ENCODE assay signal across 8 cellular contexts in the genomic region with DNA sequence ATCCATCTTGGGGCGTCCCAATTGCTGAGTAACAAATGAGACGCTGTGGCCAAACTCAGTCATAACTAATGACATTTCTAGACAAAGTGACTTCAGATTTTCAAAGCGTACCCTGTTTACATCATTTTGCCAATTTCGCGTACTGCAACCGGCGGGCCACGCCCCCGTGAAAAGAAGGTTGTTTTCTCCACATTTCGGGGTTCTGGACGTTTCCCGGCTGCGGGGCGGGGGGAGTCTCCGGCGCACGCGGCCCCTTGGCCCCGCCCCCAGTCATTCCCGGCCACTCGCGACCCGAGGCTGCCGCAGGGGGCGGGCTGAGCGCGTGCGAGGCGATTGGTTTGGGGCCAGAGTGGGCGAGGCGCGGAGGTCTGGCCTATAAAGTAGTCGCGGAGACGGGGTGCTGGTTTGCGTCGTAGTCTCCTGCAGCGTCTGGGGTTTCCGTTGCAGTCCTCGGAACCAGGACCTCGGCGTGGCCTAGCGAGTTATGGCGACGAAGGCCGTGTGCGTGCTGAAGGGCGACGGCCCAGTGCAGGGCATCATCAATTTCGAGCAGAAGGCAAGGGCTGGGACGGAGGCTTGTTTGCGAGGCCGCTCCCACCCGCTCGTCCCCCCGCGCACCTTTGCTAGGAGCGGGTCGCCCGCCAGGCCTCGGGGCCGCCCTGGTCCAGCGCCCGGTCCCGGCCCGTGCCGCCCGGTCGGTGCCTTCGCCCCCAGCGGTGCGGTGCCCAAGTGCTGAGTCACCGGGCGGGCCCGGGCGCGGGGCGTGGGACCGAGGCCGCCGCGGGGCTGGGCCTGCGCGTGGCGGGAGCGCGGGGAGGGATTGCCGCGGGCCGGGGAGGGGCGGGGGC. TPM values are rescaled to one million over a fixed set of nuclear protein-coding genes. Genes with fewer than 3 reads are reported as not detected.
A peak's percentile ranks its signal among the peaks of the same experiment; 100 is the strongest.
DNase-seq lines count a peak whose midpoint lies in the region; ATAC-seq and TF ChIP-seq lines count a peak whose summit lies in the region.

Gene SOD1, plus strand, starts transcription at position 408 of the 848 bp plus-strand sequence. Its CDS starts 77 bp downstream, at position 485.

- CTCF ChIA-PET in CD4-positive, alpha-beta memory T cell (lab: Charles Lee; ENCODE audit: partially characterized antibody), result interaction anchor here (0.6 kb wide), 1 partner anchor 941 kb away, joined by 3 read pairs; no protein-coding TSS in a partner anchor
- CTCF ChIA-PET in activated CD4-positive, alpha-beta memory T cell treated with anti-CD3 and anti-CD28 coated beads for 36 hours (lab: Charles Lee), result no interaction called here

- peaks cover 6% of the 10 kb centered on the region for H3K36me3 ChIP-seq in CD4-positive, alpha-beta memory T cell (ENCODE audit: insufficient read depth, low read length)
- peaks cover 0 to 12% (median 5%) of the 10 kb centered on the region in 4 donors for H3K36me3 ChIP-seq in right lobe of liver

- H3K4me3 ChIP-seq in CD4-positive, alpha-beta memory T cell (ENCODE audit: low read length in 2 of 2), result peak within 1 kb of the TSS; percentile 70 to 79
- peak within 1 kb of the TSS; percentile 68 to 98 (median 88) for H3K4me3 ChIP-seq in dorsolateral prefrontal cortex
- H3K4me3 ChIP-seq in right lobe of liver, result peak within 1 kb of the TSS; percentile 73 to 91 (median 80)

- H3K9me3 Mint-ChIP-seq in CD4-positive, alpha-beta memory T cell, result peaks cover 0 to 4% (median 0%) of the 10 kb centered on the region in 8 donors
- no peaks in the 10 kb centered on the region for H3K9me3 Mint-ChIP-seq in activated CD4-positive, alpha-beta memory T cell treated with anti-CD3 and anti-CD28 coated beads for 36 hours

- POLR2A ChIA-PET in CD4-positive, alpha-beta memory T cell (lab: Charles Lee; ENCODE audit: partially characterized antibody), result interaction anchor here (1.2 to 1.4 kb wide), 3 partner anchors 11 to 71 kb away, joined by 3 to 6 read pairs (median 6); no protein-coding TSS in a partner anchor
- POLR2A ChIA-PET in activated CD4-positive, alpha-beta memory T cell treated with anti-CD3 and anti-CD28 coated beads for 36 hours (lab: Charles Lee), result no interaction called here

- WGBS in right lobe of liver (ENCODE audit: insufficient coverage, low coverage, low lambda C conversion rate, missing lambda C conversion rate), result under 1% methylated on average over 8 of the region's 91 CpGs

- intact Hi-C loops in CD4-positive, alpha-beta memory T cell (cut with micrococcal nuclease), result loop anchor here (1.0 to 5.0 kb wide), 4 partner anchors 73 to 527 kb away; partner anchors contain the start of gene SCAF4
- intact Hi-C loops in activated CD4-positive, alpha-beta memory T cell treated with anti-CD3 and anti-CD28 coated beads for 36 hours (cut with micrococcal nuclease), result loop anchor here (1.0 to 10.0 kb wide), 6 partner anchors 10 to 1073 kb away; partner anchors contain the start of genes HUNK and SCAF4
- intact Hi-C loops in dorsolateral prefrontal cortex (cut with DNase I), result loop anchor here (2.0 to 5.0 kb wide), 2 partner anchors 73 to 213 kb away; partner anchors contain the start of genes SCAF4 (in 2 of the 2) and HUNK (in 1 of the 2)
- intact Hi-C loops in right lobe of liver (cut with DNase I), result loop anchor here in 1 of 2 donors (10.0 kb wide), 1 partner anchor 65 kb away; no protein-coding TSS in a partner anchor

- TF ChIP-seq POLR2A in right lobe of liver (IDR thresholded peaks at IDR 0.05), result peak; percentile 94

- H3K4me1 ChIP-seq in CD4-positive, alpha-beta memory T cell (ENCODE audit: insufficient read depth, low read length), result peaks cover 62% of the 10 kb centered on the region
- peaks cover 0 to 36% (median 12%) of the 10 kb centered on the region in 4 donors for H3K4me1 ChIP-seq in right lobe of liver

- ATAC-seq in GM19455 (IDR thresholded peaks at IDR 0.05; ENCODE audit: unreplicated experiment) (peak; percentile 95), right lobe of liver (peak; percentile 84 to 93 (median 86))

- no peaks in the 10 kb centered on the region for H3K9me3 ChIP-seq in CD4-positive, alpha-beta memory T cell (ENCODE audit: control insufficient read depth in 1 of 2, low read length in 2 of 2)
- H3K9me3 ChIP-seq in right lobe of liver, result no peaks in the 10 kb centered on the region

- H3K27ac Mint-ChIP-seq in CD4-positive, alpha-beta memory T cell, result peak within 1 kb of the TSS; percentile 81 to 100 (median 99)
- H3K27ac Mint-ChIP-seq in activated CD4-positive, alpha-beta memory T cell treated with anti-CD3 and anti-CD28 coated beads for 36 hours, result peak within 1 kb of the TSS; percentile 99

- peak within 1 kb of the TSS; percentile 98 to 100 (median 100) for H3K4me3 Mint-ChIP-seq in CD4-positive, alpha-beta memory T cell
- peak within 1 kb of the TSS; percentile 98 for H3K4me3 Mint-ChIP-seq in activated CD4-positive, alpha-beta memory T cell treated with anti-CD3 and anti-CD28 coated beads for 36 hours

- H3K27me3 ChIP-seq in CD4-positive, alpha-beta memory T cell (ENCODE audit: insufficient read depth, low read length), result no peaks in the 10 kb centered on the region
- no peaks in the 10 kb centered on the region for H3K27me3 ChIP-seq in dorsolateral prefrontal cortex
- no peaks in the 10 kb centered on the region for H3K27me3 ChIP-seq in right lobe of liver

- peaks cover 43 to 79% (median 59%) of the 10 kb centered on the region in 4 donors for H3K4me1 Mint-ChIP-seq in CD4-positive, alpha-beta memory T cell
- H3K4me1 Mint-ChIP-seq in activated CD4-positive, alpha-beta memory T cell treated with anti-CD3 and anti-CD28 coated beads for 36 hours (ENCODE audit: low read depth), result peaks cover 66% of the 10 kb centered on the region

- peaks cover 7 to 38% of the 10 kb centered on the region in 2 donors for H3K36me3 Mint-ChIP-seq in CD4-positive, alpha-beta memory T cell
- peaks cover 28% of the 10 kb centered on the region for H3K36me3 Mint-ChIP-seq in activated CD4-positive, alpha-beta memory T cell treated with anti-CD3 and anti-CD28 coated beads for 36 hours

- TF ChIP-seq CTCF in dorsolateral prefrontal cortex (IDR thresholded peaks at IDR 0.05 in 54 of 56, conservative IDR thresholded peaks at IDR 0.05 in 2 of 56; ENCODE audit: low read depth in 1 of 56, partially characterized antibody in 56 of 56) (peak in 45 of 56 donors; percentile 19 to 63 (median 40)), right lobe of liver (IDR thresholded peaks at IDR 0.05) (peak; percentile 10 to 43 (median 23))

- peak; percentile 95 to 97 (median 96) for DNase-seq in CD4-positive, alpha-beta memory T cell
- DNase-seq in HK-2 (ENCODE audit: unreplicated experiment) (peak; percentile 89), NCI-H82 treated with DMSO at 0.1 percent for 48 hours (lab: John Stamatoyannopoulos, UW; ENCODE audit: unreplicated experiment) (peak; percentile 84), dorsolateral prefrontal cortex (peak; percentile 93 to 98 (median 96)), right lobe of liver (peak; percentile 97 to 98 (median 97))
- DNase-seq in activated CD4-positive, alpha-beta memory T cell treated with anti-CD3 and anti-CD28 coated beads for 36 hours, result peak; percentile 96
- DNase-seq in stimulated activated CD4-positive, alpha-beta T cell treated with anti-CD3 and anti-CD28 coated beads, Interleukin-4, amount 100 ng/mL, for 24 hours, result peak; percentile 96

- H3K27ac ChIP-seq in CD4-positive, alpha-beta memory T cell (ENCODE audit: low read depth, low read length), result peak within 1 kb of the TSS; percentile 77
- H3K27ac ChIP-seq in dorsolateral prefrontal cortex (peak within 1 kb of the TSS; percentile 62 to 98 (median 94)), right lobe of liver (peak within 1 kb of the TSS; percentile 89 to 98 (median 98))

- no peaks in the 10 kb centered on the region for H3K27me3 Mint-ChIP-seq in CD4-positive, alpha-beta memory T cell
- H3K27me3 Mint-ChIP-seq in activated CD4-positive, alpha-beta memory T cell treated with anti-CD3 and anti-CD28 coated beads for 36 hours, result no peaks in the 10 kb centered on the region

RNA-seq across cellular contexts. Expression of gene SOD1, which starts in this region (rescaled TPM):
- total RNA-seq in CD4-positive, alpha-beta memory T cell, result 100 to 1,000 TPM; 178 to 198 TPM
- polyA plus RNA-seq in CD4-positive, alpha-beta memory T cell, result 100 to 1,000 TPM; 596 to 756 TPM
- total RNA-seq in activated CD4-positive, alpha-beta memory T cell treated with anti-CD3 and anti-CD28 coated beads for 36 hours, result 100 to 1,000 TPM; 280 to 286 TPM
- total RNA-seq in dorsolateral prefrontal cortex, result 100 to 1,000 TPM; 193 to 559 (median 431) TPM
- total RNA-seq in right lobe of liver, result 1,000 to 10,000 TPM in 1 of 6 experiments, 100 to 1,000 TPM in 5; 398 to 1,176 (median 518) TPM

Comparison
In these comparisons a context has a peak if more than half of its experiments do, and no peak if none do; other contexts are left out.
1. Peak in every context shown above with its lines: DNase-seq, ATAC-seq, H3K4me3 ChIP-seq and H3K27ac ChIP-seq.